In the genomic region with DNA sequence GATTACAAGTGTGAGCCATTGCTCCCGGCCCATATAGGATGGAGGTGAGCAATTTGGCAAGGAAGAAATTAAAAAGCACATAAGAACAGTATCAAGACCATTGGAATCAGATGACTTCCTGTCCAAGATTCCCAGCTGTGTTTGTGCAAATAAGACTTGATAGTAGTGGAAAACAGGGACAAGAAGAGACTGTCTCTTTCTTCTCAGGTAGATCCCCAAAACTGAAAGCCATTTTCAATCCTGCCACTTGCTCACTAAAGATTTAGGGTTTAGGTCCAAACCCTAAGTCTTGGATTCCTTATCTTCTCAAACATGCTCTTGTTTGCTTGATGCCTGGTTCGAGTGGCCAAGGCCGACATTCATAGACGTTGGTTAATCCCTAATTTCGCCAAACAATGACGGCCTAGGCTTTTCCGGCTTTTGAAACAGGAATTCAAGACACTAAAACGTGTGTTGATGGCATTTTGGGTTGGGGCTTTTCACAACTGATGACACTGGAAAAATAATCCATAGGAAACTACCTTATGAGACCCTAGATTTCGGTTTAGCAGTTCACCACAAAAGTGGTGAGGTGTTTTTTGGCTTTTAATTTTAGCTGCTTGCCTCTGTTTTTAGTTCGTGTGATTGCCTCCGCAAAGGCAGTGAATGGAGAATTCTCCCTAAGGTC, we compare ENCODE assay signal across 8 cellular contexts. TPM values are rescaled to one million over a fixed set of nuclear protein-coding genes. Genes with fewer than 3 reads are reported as not detected.
A peak's percentile ranks its signal among the peaks of the same experiment; 100 is the strongest.
DNase-seq lines count a peak whose midpoint lies in the region; ATAC-seq and TF ChIP-seq lines count a peak whose summit lies in the region.

No MANE protein-coding gene starts in this region.

- TF ChIP-seq CTCF in activated B cell treated with CpG ODN at 0.5 μM for 24 hours (IDR thresholded peaks at IDR 0.05) (no peak), left ventricle myocardium inferior (IDR thresholded peaks at IDR 0.05; ENCODE audit: borderline replicate concordance) (no peak)

- ATAC-seq in activated B cell treated with CpG ODN at 0.5 μM for 24 hours (ENCODE audit: low read depth) (no peak), GM21526 (IDR thresholded peaks at IDR 0.05; ENCODE audit: low FRiP score, unreplicated experiment) (no peak), left lobe of liver (no peak)
- no peak for ATAC-seq in stimulated activated memory B cell treated with anti-CD40 and anti-IgM and Interleukin-4, amounts not matched to agents 10 μg/mL and 1 μg/mL and 100 μg/mL, for 72 hours

- no peaks in the 10 kb centered on the region for H3K27me3 Mint-ChIP-seq in activated B cell treated with CpG ODN at 0.5 μM for 24 hours
- H3K27me3 Mint-ChIP-seq in stimulated activated memory B cell treated with anti-CD40 and anti-IgM and Interleukin-4, amounts not matched to agents 10 μg/mL and 1 μg/mL and 100 μg/mL, for 72 hours: no peaks in the 10 kb centered on the region

- H3K4me1 Mint-ChIP-seq in activated B cell treated with CpG ODN at 0.5 μM for 24 hours: peaks cover 67% of the 10 kb centered on the region
- H3K4me1 Mint-ChIP-seq in stimulated activated memory B cell treated with anti-CD40 and anti-IgM and Interleukin-4, amounts not matched to agents 10 μg/mL and 1 μg/mL and 100 μg/mL, for 72 hours: peaks cover 52% of the 10 kb centered on the region

- H3K4me3 Mint-ChIP-seq in activated B cell treated with CpG ODN at 0.5 μM for 24 hours: peak overlapping the region; percentile 75
- H3K4me3 Mint-ChIP-seq in stimulated activated memory B cell treated with anti-CD40 and anti-IgM and Interleukin-4, amounts not matched to agents 10 μg/mL and 1 μg/mL and 100 μg/mL, for 72 hours: peak overlapping the region; percentile 91

- no peaks in the 10 kb centered on the region for H3K27me3 ChIP-seq in left ventricle myocardium inferior (ENCODE audit: low read depth)

- intact Hi-C loops in activated B cell treated with CpG ODN at 0.5 μM for 24 hours (cut with micrococcal nuclease): loop anchor here (1.0 to 10.0 kb wide), 9 partner anchors 23 to 1340 kb away; a partner anchor contains a TSS
- intact Hi-C loops in left ventricle myocardium inferior (cut with micrococcal nuclease): no loop called here

- H3K36me3 ChIP-seq in left ventricle myocardium inferior: peaks cover 1% of the 10 kb centered on the region

- H3K27ac Mint-ChIP-seq in activated B cell treated with CpG ODN at 0.5 μM for 24 hours: peak overlapping the region; percentile 85
- peak overlapping the region; percentile 80 for H3K27ac Mint-ChIP-seq in stimulated activated memory B cell treated with anti-CD40 and anti-IgM and Interleukin-4, amounts not matched to agents 10 μg/mL and 1 μg/mL and 100 μg/mL, for 72 hours

- POLR2A ChIA-PET in activated B cell treated with CpG ODN at 0.5 μM for 24 hours (lab: Charles Lee): interaction anchor here (0.5 to 2.6 kb wide), 8 partner anchors 23 to 815 kb away, joined by 3 to 22 read pairs (median 5); a partner anchor contains a TSS

- no peaks in the 10 kb centered on the region for H3K9me3 Mint-ChIP-seq in activated B cell treated with CpG ODN at 0.5 μM for 24 hours
- no peaks in the 10 kb centered on the region for H3K9me3 Mint-ChIP-seq in stimulated activated memory B cell treated with anti-CD40 and anti-IgM and Interleukin-4, amounts not matched to agents 10 μg/mL and 1 μg/mL and 100 μg/mL, for 72 hours

- H3K27ac ChIP-seq in left ventricle myocardium inferior (replicated peaks): peak overlapping the region; percentile 81

- no peaks in the 10 kb centered on the region for H3K9me3 ChIP-seq in left ventricle myocardium inferior (replicated peaks)

- CTCF ChIA-PET in activated B cell treated with CpG ODN at 0.5 μM for 24 hours (lab: Charles Lee): interaction anchor here (2.4 kb wide), 1 partner anchor 23 kb away, joined by 10 read pairs; a partner anchor contains a TSS

- peaks cover 18% of the 10 kb centered on the region for H3K36me3 Mint-ChIP-seq in activated B cell treated with CpG ODN at 0.5 μM for 24 hours (ENCODE audit: low read depth)
- H3K36me3 Mint-ChIP-seq in stimulated activated memory B cell treated with anti-CD40 and anti-IgM and Interleukin-4, amounts not matched to agents 10 μg/mL and 1 μg/mL and 100 μg/mL, for 72 hours: no peaks in the 10 kb centered on the region

- H3K4me3 ChIP-seq in left ventricle myocardium inferior: peak overlapping the region; percentile 59

- peak; percentile 29 for DNase-seq in NCI-H82 (lab: John Stamatoyannopoulos, UW)
- DNase-seq in NCI-H82 treated with DMSO at 0.1 percent for 48 hours (lab: John Stamatoyannopoulos, UW; ENCODE audit: unreplicated experiment): no peak
- DNase-seq in activated B cell treated with CpG ODN at 0.5 μM for 24 hours: no peak
- DNase-seq in left ventricle myocardium inferior: no peak
- no peak for DNase-seq in SIG-M5 (lab: John Stamatoyannopoulos, UW)
- DNase-seq in left lobe of liver (ENCODE audit: low spot score): no peak

- H3K4me1 ChIP-seq in left ventricle myocardium inferior: peaks cover 65% of the 10 kb centered on the region

RNA-seq across cellular contexts. Expression of a gene that starts 1.0 kb away (rescaled TPM):
- total RNA-seq in activated B cell treated with CpG ODN at 0.5 μM for 24 hours: 90.6 and 103 TPM in 2 replicates
- 28.9 TPM for total RNA-seq in left ventricle myocardium inferior
- total RNA-seq in left lobe of liver: 14.4 TPM

RNA-seq across cellular contexts. Expression of a gene that starts 4.0 kb away (rescaled TPM):
- total RNA-seq in activated B cell treated with CpG ODN at 0.5 μM for 24 hours (39.3 and 45.2 TPM in 2 replicates), left ventricle myocardium inferior (18.7 TPM), left lobe of liver (16.6 TPM)

RNA-seq across cellular contexts. Expression of a gene that starts 22.9 kb away (rescaled TPM):
- total RNA-seq in activated B cell treated with CpG ODN at 0.5 μM for 24 hours: 99.4 and 109 TPM in 2 replicates
- total RNA-seq in left ventricle myocardium inferior: 66.6 TPM
- 29.0 TPM for total RNA-seq in left lobe of liver

RNA-seq across cellular contexts. Expression of a gene that starts 48.3 kb away (rescaled TPM):
- total RNA-seq in activated B cell treated with CpG ODN at 0.5 μM for 24 hours: 7.3 and 14.1 TPM in 2 replicates
- total RNA-seq in left ventricle myocardium inferior: 44.4 TPM
- 13.7 TPM for total RNA-seq in left lobe of liver

RNA-seq across cellular contexts. Expression of a gene that starts 48.5 kb away (rescaled TPM):
- total RNA-seq in activated B cell treated with CpG ODN at 0.5 μM for 24 hours (0.20 and 0.66 TPM in 2 replicates), left ventricle myocardium inferior (1.0 TPM), left lobe of liver (0.03 TPM)
